Comparison of ENCODE assay signal across 1 cellular context in genomic region chr14:69696633-69697557, GRCh38.
TF ChIP-seq lines count a peak whose summit lies in the region.

No MANE protein-coding gene starts in this region.

TF ChIP-seq in K562, 482 proteins besides CTCF, POLR2A, EP300 and RAD21 (continued from another document):
- TF ChIP-seq CTCFL (IDR thresholded peaks at IDR 0.05; ENCODE audit: borderline replicate concordance, insufficient read depth, low read depth, low read length, poor library complexity, severe bottlenecking) (no peak), CUX1 (CRISPR knock-in tag; IDR thresholded peaks at IDR 0.05) (peak; percentile 41; the same call in 1 of the 2 replicates), JUND (IDR thresholded peaks at IDR 0.05; ENCODE audit: borderline replicate concordance, low read depth, low read length) (peak; percentile 14; the same call in 1 of the 2 replicates), JUND (tag; IDR thresholded peaks at IDR 0.05; ENCODE audit: borderline replicate concordance, low read depth, low read length) (peak; percentile 57; the same call in 1 of the 3 replicates), ILK (tag; IDR thresholded peaks at IDR 0.05; ENCODE audit: borderline replicate concordance, low read depth) (peak; percentile 55; the same call in 1 of the 2 replicates), THRB (CRISPR knock-in tag; conservative IDR thresholded peaks at IDR 0.05) (peak; percentile 67; the same call in 1 of the 2 replicates), ZNF668 (CRISPR knock-in tag; IDR thresholded peaks at IDR 0.05) (peak; percentile 58; the same call in 1 of the 2 replicates), ATF1 (CRISPR knock-in tag; IDR thresholded peaks at IDR 0.05) (no peak), ATF1 (tag; IDR thresholded peaks at IDR 0.05) (peak; percentile 69; the same call in 1 of the 2 replicates), MXD1 (CRISPR knock-in tag; IDR thresholded peaks at IDR 0.05; ENCODE audit: borderline replicate concordance, poor library complexity, severe bottlenecking) (no peak), ZSCAN32 (CRISPR knock-in tag; IDR thresholded peaks at IDR 0.05) (no peak), ZNF395 (CRISPR knock-in tag; IDR thresholded peaks at IDR 0.05) (peak; percentile 96), MCM3 (IDR thresholded peaks at IDR 0.05) (no peak), HES1 (IDR thresholded peaks at IDR 0.05; ENCODE audit: low read depth) (no peak), WHSC1 (IDR thresholded peaks at IDR 0.05; ENCODE audit: low read length) (no peak), KAT8 (IDR thresholded peaks at IDR 0.05; ENCODE audit: low read depth) (no peak), ZNF12 (CRISPR knock-in tag; IDR thresholded peaks at IDR 0.05) (no peak), CXXC5 (CRISPR knock-in tag; IDR thresholded peaks at IDR 0.05) (peak; percentile 54), RREB1 (CRISPR knock-in tag; IDR thresholded peaks at IDR 0.05) (no peak), KLF6 (CRISPR knock-in tag; IDR thresholded peaks at IDR 0.05; ENCODE audit: borderline replicate concordance) (peak; percentile 62; the same call in 1 of the 2 replicates), CHD2 (IDR thresholded peaks at IDR 0.05; ENCODE audit: low read depth, low read length) (no peak), E2F6 (IDR thresholded peaks at IDR 0.05; ENCODE audit: borderline replicate concordance in 1 of 2, extremely low read depth in 1 of 2, insufficient read depth in 1 of 2, insufficient read length in 1 of 2, low read depth in 1 of 2, low read length in 1 of 2, poor library complexity in 1 of 2, severe bottlenecking in 1 of 2) (no peak), HDAC1 (IDR thresholded peaks at IDR 0.05) (no peak), SP1 (CRISPR knock-in tag; IDR thresholded peaks at IDR 0.05) (peak; percentile 92), ZBTB11 (CRISPR knock-in tag; IDR thresholded peaks at IDR 0.05) (peak in 1 of 3 experiments; percentile 73; a peak in 2 of 6 replicates), TEAD2 (tag; IDR thresholded peaks at IDR 0.05) (peak; percentile 63)
